10 cellular contexts compared by ENCODE assay signal in genomic region chr6:37177083-37177949, GRCh38. TPM values are rescaled to one million over a fixed set of nuclear protein-coding genes. Genes with fewer than 3 reads are reported as not detected.
DNase-seq lines count a peak whose midpoint lies in the region; ATAC-seq, FAIRE-seq and TF ChIP-seq lines count a peak whose summit lies in the region.
"Had no signal": no experiment of that assay in that cellular context is flagged by ENCODE, and none has a peak within 500 bp of the region (broad histone marks: within the 10 kb centered on the region; RNA-seq: fewer than 3 reads in every experiment).

No MANE protein-coding gene starts in this region.

- ATAC-seq in activated T-cell treated with anti-CD3 and anti-CD28 coated beads, Interleukin-2, amount 50 U/mL, for 72 hours (replicated peaks in 1 of 2) = no peak
- ATAC-seq in stimulated activated naive B cell treated with anti-CD40 and anti-IgM and Interleukin-4, amounts not matched to agents 10 μg/mL and 1 μg/mL and 100 μg/mL, for 72 hours (replicated peaks) = peak; percentile 21 to 35
- ATAC-seq in HG03442 (IDR thresholded peaks at IDR 0.05; ENCODE audit: unreplicated experiment) (no peak), GM18498 (IDR thresholded peaks at IDR 0.05; ENCODE audit: unreplicated experiment) (no peak)

- peaks cover 86% of the 10 kb centered on the region for H3K4me1 Mint-ChIP-seq in activated T-cell treated with anti-CD3 and anti-CD28 coated beads, Interleukin-2, amount 50 U/mL, for 72 hours (ENCODE audit: low read depth)
- peaks cover 60% of the 10 kb centered on the region for H3K4me1 Mint-ChIP-seq in dendritic cell treated with granulocyte-macrophage colony-stimulating factor and Interleukin-4, amounts not matched to agents 40 ng/mL and 50 ng/mL, for 4 days (ENCODE audit: low read depth)
- peaks cover 39 to 60% of the 10 kb centered on the region in 2 donors for H3K4me1 Mint-ChIP-seq in stimulated activated naive B cell treated with anti-CD40 and anti-IgM and Interleukin-4, amounts not matched to agents 10 μg/mL and 1 μg/mL and 100 μg/mL, for 72 hours

- TF ChIP-seq CTCF in D721Med (IDR thresholded peaks at IDR 0.05; ENCODE audit: insufficient read depth, missing control alignments) = no peak

- DNase-seq in activated T-cell treated with anti-CD3 and anti-CD28 coated beads, Interleukin-2, amount 50 U/mL, for 72 hours = no peak
- DNase-seq in activated T-cell treated with anti-CD3 and anti-CD28 coated beads, Interleukin-2, amount 50 U/mL, for 48 hours = no peak
- DNase-seq in OCI-M1 (lab: John Stamatoyannopoulos, UW) = peak; percentile 97
- no peak for DNase-seq in stimulated activated naive B cell treated with anti-CD40 and anti-IgM and Interleukin-4, amounts not matched to agents 10 μg/mL and 1 μg/mL and 100 μg/mL, for 72 hours
- DNase-seq in D721Med (ENCODE audit: insufficient read length, low spot score) = no peak
- DNase-seq: NCI-H1048 had no signal

- intact Hi-C loops in dendritic cell treated with granulocyte-macrophage colony-stimulating factor and Interleukin-4, amounts not matched to agents 40 ng/mL and 50 ng/mL, for 4 days (cut with micrococcal nuclease) = no loop called here

- peaks cover 29 to 42% of the 10 kb centered on the region in 2 donors for H3K36me3 Mint-ChIP-seq in activated T-cell treated with anti-CD3 and anti-CD28 coated beads, Interleukin-2, amount 50 U/mL, for 72 hours (ENCODE audit: insufficient read depth in 2 of 2)
- H3K36me3 Mint-ChIP-seq in dendritic cell treated with granulocyte-macrophage colony-stimulating factor and Interleukin-4, amounts not matched to agents 40 ng/mL and 50 ng/mL, for 4 days (ENCODE audit: low read depth) = peaks cover 37% of the 10 kb centered on the region
- H3K36me3 Mint-ChIP-seq in stimulated activated naive B cell treated with anti-CD40 and anti-IgM and Interleukin-4, amounts not matched to agents 10 μg/mL and 1 μg/mL and 100 μg/mL, for 72 hours = peaks cover 20 to 28% of the 10 kb centered on the region in 2 donors

- peak overlapping the region; percentile 3 for H3K27ac Mint-ChIP-seq in activated T-cell treated with anti-CD3 and anti-CD28 coated beads, Interleukin-2, amount 50 U/mL, for 72 hours
- peak overlapping the region; percentile 38 for H3K27ac Mint-ChIP-seq in dendritic cell treated with granulocyte-macrophage colony-stimulating factor and Interleukin-4, amounts not matched to agents 40 ng/mL and 50 ng/mL, for 4 days
- H3K27ac Mint-ChIP-seq in stimulated activated naive B cell treated with anti-CD40 and anti-IgM and Interleukin-4, amounts not matched to agents 10 μg/mL and 1 μg/mL and 100 μg/mL, for 72 hours = peak overlapping the region; percentile 65

- peak overlapping the region in 1 of 2 donors; percentile 16 for H3K4me3 Mint-ChIP-seq in activated T-cell treated with anti-CD3 and anti-CD28 coated beads, Interleukin-2, amount 50 U/mL, for 72 hours
- no peak overlapping the region for H3K4me3 Mint-ChIP-seq in dendritic cell treated with granulocyte-macrophage colony-stimulating factor and Interleukin-4, amounts not matched to agents 40 ng/mL and 50 ng/mL, for 4 days
- peak overlapping the region; percentile 9 to 49 for H3K4me3 Mint-ChIP-seq in stimulated activated naive B cell treated with anti-CD40 and anti-IgM and Interleukin-4, amounts not matched to agents 10 μg/mL and 1 μg/mL and 100 μg/mL, for 72 hours

- H3K27me3 Mint-ChIP-seq in activated T-cell treated with anti-CD3 and anti-CD28 coated beads, Interleukin-2, amount 50 U/mL, for 72 hours (ENCODE audit: low read depth) = no peaks in the 10 kb centered on the region
- no peaks in the 10 kb centered on the region for H3K27me3 Mint-ChIP-seq in dendritic cell treated with granulocyte-macrophage colony-stimulating factor and Interleukin-4, amounts not matched to agents 40 ng/mL and 50 ng/mL, for 4 days
- no peaks in the 10 kb centered on the region for H3K27me3 Mint-ChIP-seq in stimulated activated naive B cell treated with anti-CD40 and anti-IgM and Interleukin-4, amounts not matched to agents 10 μg/mL and 1 μg/mL and 100 μg/mL, for 72 hours

- no peak for FAIRE-seq in D721Med (lab: Jason Lieb, UNC)
- FAIRE-seq: frontal cortex had no signal

- H3K9me3 Mint-ChIP-seq in activated T-cell treated with anti-CD3 and anti-CD28 coated beads, Interleukin-2, amount 50 U/mL, for 72 hours = peaks cover 0 to 2% of the 10 kb centered on the region in 2 donors
- no peaks in the 10 kb centered on the region for H3K9me3 Mint-ChIP-seq in dendritic cell treated with granulocyte-macrophage colony-stimulating factor and Interleukin-4, amounts not matched to agents 40 ng/mL and 50 ng/mL, for 4 days
- no peaks in the 10 kb centered on the region for H3K9me3 Mint-ChIP-seq in stimulated activated naive B cell treated with anti-CD40 and anti-IgM and Interleukin-4, amounts not matched to agents 10 μg/mL and 1 μg/mL and 100 μg/mL, for 72 hours

RNA-seq across cellular contexts. Expression of gene PIM1, which starts 7.4 kb away (rescaled TPM):
- total RNA-seq in activated T-cell treated with anti-CD3 and anti-CD28 coated beads, Interleukin-2, amount 50 U/mL, for 72 hours = 100 to 1,000 TPM; 334 to 429 TPM

Comparison
In these comparisons a context has a peak if more than half of its experiments do, and no peak if none do; other contexts are left out.
1. ATAC-seq: peak in stimulated activated naive B cell treated with anti-CD40 and anti-IgM and Interleukin-4, amounts not matched to agents 10 μg/mL and 1 μg/mL and 100 μg/mL, for 72 hours (2 of 2); none in activated T-cell treated with anti-CD3 and anti-CD28 coated beads, Interleukin-2, amount 50 U/mL, for 72 hours (0 of 2), HG03442 (single experiment) and GM18498 (single experiment).
2. H3K27ac Mint-ChIP-seq: peak in every context shown above with its lines; median percentile 65 in stimulated activated naive B cell treated with anti-CD40 and anti-IgM and Interleukin-4, amounts not matched to agents 10 μg/mL and 1 μg/mL and 100 μg/mL, for 72 hours; 38 in dendritic cell treated with granulocyte-macrophage colony-stimulating factor and Interleukin-4, amounts not matched to agents 40 ng/mL and 50 ng/mL, for 4 days; 3 in activated T-cell treated with anti-CD3 and anti-CD28 coated beads, Interleukin-2, amount 50 U/mL, for 72 hours.